In genomic region chr5:95284512-95285405, GRCh38 we compare ENCODE assay signal across 8 cellular contexts. TPM values are rescaled to one million over a fixed set of nuclear protein-coding genes. Genes with fewer than 3 reads are reported as not detected.
DNase-seq lines count a peak whose midpoint lies in the region; ATAC-seq and TF ChIP-seq lines count a peak whose summit lies in the region.

MCTP1 (minus strand) TSS chr5:95285094.

- peak within 1 kb of the TSS; percentile 62 for H3K4me3 ChIP-seq in A673 (ENCODE audit: low read depth, low read length, poor library complexity, severe bottlenecking)
- peak within 1 kb of the TSS; percentile 56 for H3K4me3 ChIP-seq in GM12875 (ENCODE audit: low read depth, low read length)
- H3K4me3 ChIP-seq in Peyer's patch: peak within 1 kb of the TSS; percentile 38 to 65 (median 52)

- no peak within 1 kb of the TSS for H3K27ac Mint-ChIP-seq in stimulated activated memory B cell treated with anti-CD40 and anti-IgM and Interleukin-4, amounts not matched to agents 10 μg/mL and 1 μg/mL and 100 μg/mL, for 72 hours

- peak; percentile 7 for ATAC-seq in HG03095 (IDR thresholded peaks at IDR 0.05; ENCODE audit: unreplicated experiment)
- ATAC-seq in stimulated activated memory B cell treated with anti-CD40 and anti-IgM and Interleukin-4, amounts not matched to agents 10 μg/mL and 1 μg/mL and 100 μg/mL, for 72 hours: no peak

- TF ChIP-seq POLR2A in Peyer's patch (IDR thresholded peaks at IDR 0.05): no peak

- intact Hi-C loops in A673 (cut with micrococcal nuclease; ENCODE audit: unreplicated experiment): loop anchor here (10.0 kb wide), 1 partner anchor 360 kb away; the partner anchor contains the start of gene RFESD

- POLR2A ChIA-PET in A673 (lab: Charles Lee; ENCODE audit: low non-redundant PET): no interaction called here

- peak within 1 kb of the TSS; percentile 60 for H3K4me3 Mint-ChIP-seq in stimulated activated memory B cell treated with anti-CD40 and anti-IgM and Interleukin-4, amounts not matched to agents 10 μg/mL and 1 μg/mL and 100 μg/mL, for 72 hours

- TF ChIP-seq CTCF in A673 (conservative IDR thresholded peaks at IDR 0.05; ENCODE audit: low read depth, low read length) (no peak), GM12875 (IDR thresholded peaks at IDR 0.05; ENCODE audit: borderline replicate concordance, insufficient read depth, low read depth, low read length) (no peak), Peyer's patch (IDR thresholded peaks at IDR 0.05) (no peak)

- H3K36me3 Mint-ChIP-seq in stimulated activated memory B cell treated with anti-CD40 and anti-IgM and Interleukin-4, amounts not matched to agents 10 μg/mL and 1 μg/mL and 100 μg/mL, for 72 hours: no peaks in the 10 kb centered on the region

- no peaks in the 10 kb centered on the region for H3K9me3 Mint-ChIP-seq in stimulated activated memory B cell treated with anti-CD40 and anti-IgM and Interleukin-4, amounts not matched to agents 10 μg/mL and 1 μg/mL and 100 μg/mL, for 72 hours

- H3K36me3 ChIP-seq in A673 (ENCODE audit: insufficient read depth, low read length, poor library complexity, severe bottlenecking): no peaks in the 10 kb centered on the region
- H3K36me3 ChIP-seq in Peyer's patch: no peaks in the 10 kb centered on the region

- H3K27ac ChIP-seq in A673 (ENCODE audit: low read depth, low read length, poor library complexity, severe bottlenecking) (no peak within 1 kb of the TSS), Peyer's patch (no peak within 1 kb of the TSS)

- H3K27me3 Mint-ChIP-seq in stimulated activated memory B cell treated with anti-CD40 and anti-IgM and Interleukin-4, amounts not matched to agents 10 μg/mL and 1 μg/mL and 100 μg/mL, for 72 hours: peaks cover 41% of the 10 kb centered on the region

- CTCF ChIA-PET in A673 (lab: Charles Lee): interaction anchor here (0.5 to 0.6 kb wide), 2 partner anchors 932 to 966 kb away, joined by 3 to 4 read pairs; no protein-coding TSS in a partner anchor

- H3K4me1 Mint-ChIP-seq in stimulated activated memory B cell treated with anti-CD40 and anti-IgM and Interleukin-4, amounts not matched to agents 10 μg/mL and 1 μg/mL and 100 μg/mL, for 72 hours: no peaks in the 10 kb centered on the region

- DNase-seq in A673 (ENCODE audit: low spot score) (peak; percentile 58), Peyer's patch (peak in 1 of 3 donors; percentile 50), cerebellar cortex (ENCODE audit: low spot score) (peak; percentile 62), kidney tubule cell (ENCODE audit: low spot score) (peak; percentile 35), NCI-H2107 treated with DMSO at 0.1 percent for 48 hours (lab: John Stamatoyannopoulos, UW; ENCODE audit: unreplicated experiment) (no peak)

- BruUV-seq in A673 (replicated peaks; lab: Mats Ljungman, UMichigan): no TSS peak

- H3K9me3 ChIP-seq in A673 (ENCODE audit: low read depth, low read length, poor library complexity, severe bottlenecking): no peaks in the 10 kb centered on the region
- H3K9me3 ChIP-seq in Peyer's patch: no peaks in the 10 kb centered on the region

- no peaks in the 10 kb centered on the region for H3K4me1 ChIP-seq in A673 (ENCODE audit: insufficient read depth, low read length, poor library complexity, severe bottlenecking)
- peaks cover 0 to 23% (median 5%) of the 10 kb centered on the region in 4 donors for H3K4me1 ChIP-seq in Peyer's patch

- H3K27me3 ChIP-seq in A673 (replicated peaks; ENCODE audit: insufficient read depth, low read depth, low read length, poor library complexity) (peaks cover 80% of the 10 kb centered on the region), Peyer's patch (peaks cover 0 to 12% of the 10 kb centered on the region in 2 donors)

RNA-seq across cellular contexts. Expression of gene MCTP1, which starts in this region (rescaled TPM):
- 18.1 and 25.8 TPM in 2 replicates for total RNA-seq in A673 (2021)
- total RNA-seq in Peyer's patch: 10 to 100 TPM in 2 of 4 donors, 1 to 10 TPM in 2; 4.7 to 61.1 (median 11.3) TPM
